Comparison of ENCODE assay signal across 8 cellular contexts in genomic region chr1:61588736-61589381, GRCh38.
DNase-seq lines count a peak whose midpoint lies in the region; ATAC-seq lines count a peak whose summit lies in the region.

No MANE protein-coding gene starts in this region.

- WGBS in mesendoderm (ENCODE audit: extremely low coverage, insufficient coverage, low lambda C conversion rate): no CpG with 5 or more reads among the region's 6 CpGs

- no peak overlapping the region for H2BK15ac ChIP-seq in mesendoderm (replicated peaks; ENCODE audit: low read depth)

- peak overlapping the region; percentile 83 for H3K18ac ChIP-seq in mesendoderm (ENCODE audit: low read length)

- H3K36me3 ChIP-seq in mesendoderm (ENCODE audit: control insufficient read depth, insufficient read depth, low read length): no peaks in the 10 kb centered on the region

- H3K4me1 ChIP-seq in mesendoderm (ENCODE audit: control insufficient read depth, low read depth, low read length): no peaks in the 10 kb centered on the region

- ATAC-seq in GM19043 (IDR thresholded peaks at IDR 0.05; ENCODE audit: low read depth, unreplicated experiment): peak; percentile 91
- ATAC-seq in HG03342 (IDR thresholded peaks at IDR 0.05; ENCODE audit: unreplicated experiment): peak; percentile 98

- no peak overlapping the region for H4K8ac ChIP-seq in mesendoderm (ENCODE audit: low read depth, low read length)

- H3K56ac ChIP-seq in mesendoderm (ENCODE audit: low read length): peak overlapping the region; percentile 54

- H3K79me1 ChIP-seq in mesendoderm (ENCODE audit: low read length): no peaks in the 10 kb centered on the region

- no peak overlapping the region for H3K23ac ChIP-seq in mesendoderm (ENCODE audit: low read length)

- H3K4me3 ChIP-seq in mesendoderm (ENCODE audit: low read length): no peak overlapping the region

- H3K4ac ChIP-seq in mesendoderm (ENCODE audit: low read depth, low read length): no peak overlapping the region

- DNase-seq in AML-193 (lab: John Stamatoyannopoulos, UW) (peak; percentile 28 to 39), NCI-H446 (lab: John Stamatoyannopoulos, UW) (peak; percentile 58 to 71), dermis blood vessel endothelial cell (peak; percentile 83), mesendoderm (peak; percentile 90)
- DNase-seq in activated CD4-positive, alpha-beta T cell treated with anti-CD3 and anti-CD28 coated beads for 1 hour: peak; percentile 25
- DNase-seq in stimulated activated naive CD4-positive, alpha-beta T cell treated with Interleukin-2 at 50 U/mL for 16 hours (lab: John Stamatoyannopoulos, UW): peak; percentile 34

- no peaks in the 10 kb centered on the region for H3K79me2 ChIP-seq in mesendoderm (ENCODE audit: control insufficient read depth, insufficient read depth, low read length)

- no peak overlapping the region for H3K27ac ChIP-seq in mesendoderm (ENCODE audit: low read depth, low read length)

- no peak overlapping the region for H2AK5ac ChIP-seq in mesendoderm (ENCODE audit: low read length)

- H2BK5ac ChIP-seq in mesendoderm (ENCODE audit: low read length): no peak overlapping the region

- peak overlapping the region; percentile 85 for H4K5ac ChIP-seq in mesendoderm (ENCODE audit: low read length)

- no peak overlapping the region for H3K9ac ChIP-seq in mesendoderm (ENCODE audit: low read length)

- H3K4me2 ChIP-seq in mesendoderm (ENCODE audit: low read length): no peak overlapping the region

- H3K27me3 ChIP-seq in mesendoderm (ENCODE audit: insufficient read depth, low read length, poor library complexity): no peaks in the 10 kb centered on the region

- no peak overlapping the region for H2BK120ac ChIP-seq in mesendoderm (ENCODE audit: low read depth, low read length)

Comparison
In these comparisons a context has a peak if more than half of its experiments do, and no peak if none do; other contexts are left out.
1. DNase-seq: peak in every context shown above with its lines; median percentile 90 in mesendoderm; 83 in dermis blood vessel endothelial cell; 64 in NCI-H446; 34 in stimulated activated naive CD4-positive, alpha-beta T cell treated with Interleukin-2 at 50 U/mL for 16 hours; 34 in AML-193; 25 in activated CD4-positive, alpha-beta T cell treated with anti-CD3 and anti-CD28 coated beads for 1 hour.